ENCODE assay signal across 16 cellular contexts in genomic region chr6:148935705-148936306, GRCh38.
DNase-seq lines count a peak whose midpoint lies in the region; ATAC-seq and TF ChIP-seq lines count a peak whose summit lies in the region.
"Had no signal": no experiment of that assay in that cellular context is flagged by ENCODE, and none has a peak within 500 bp of the region (broad histone marks: within the 10 kb centered on the region; RNA-seq: fewer than 3 reads in every experiment).

No MANE protein-coding gene starts in this region.

- H3K36me3 Mint-ChIP-seq in HFFc6 (ENCODE audit: low read depth): no peaks in the 10 kb centered on the region
- H3K36me3 Mint-ChIP-seq: activated CD4-positive, alpha-beta memory T cell treated with anti-CD3 and anti-CD28 coated beads for 36 hours; IgD-negative memory B cell had no signal

- H3K27ac Mint-ChIP-seq in HFFc6: peak overlapping the region; percentile 10
- H3K27ac Mint-ChIP-seq: activated CD4-positive, alpha-beta memory T cell treated with anti-CD3 and anti-CD28 coated beads for 36 hours; IgD-negative memory B cell had no signal

- no peaks in the 10 kb centered on the region for H3K36me3 ChIP-seq in WERI-Rb-1
- H3K36me3 ChIP-seq: heart right ventricle, left ventricle myocardium inferior had no signal

- DNase-seq in HFFc6: peak; percentile 58
- peak; percentile 38 for DNase-seq in WERI-Rb-1
- peak; percentile 50 for DNase-seq in fibroblast of peridontal ligament (ENCODE audit: extremely low read depth)
- peak; percentile 32 for DNase-seq in retinal pigment epithelial cell (ENCODE audit: low read depth)
- no peak for DNase-seq in NCI-H1105 (lab: John Stamatoyannopoulos, UW)
- DNase-seq in HUDEP-2 (lab: John Stamatoyannopoulos, UW; ENCODE audit: unreplicated experiment in 76 of 76): no peak
- DNase-seq: activated CD4-positive, alpha-beta memory T cell treated with anti-CD3 and anti-CD28 coated beads for 36 hours; heart right ventricle; left ventricle myocardium inferior; NCI-H1436 treated with DMSO at 0.1 percent for 48 hours; RPMI8226; substantia nigra; T-helper 9 cell had no signal

- no peak overlapping the region for H3K27ac ChIP-seq in WERI-Rb-1
- H3K27ac ChIP-seq: heart right ventricle, left ventricle myocardium inferior had no signal

- H3K27me3 ChIP-seq in WERI-Rb-1 (ENCODE audit: insufficient read depth, low read depth, severe bottlenecking): no peaks in the 10 kb centered on the region
- H3K27me3 ChIP-seq: heart right ventricle had no signal

- peaks cover 32% of the 10 kb centered on the region for H3K4me1 Mint-ChIP-seq in HFFc6 (ENCODE audit: low read depth)

- H3K9me3 Mint-ChIP-seq in HFFc6: no peaks in the 10 kb centered on the region
- H3K9me3 Mint-ChIP-seq: activated CD4-positive, alpha-beta memory T cell treated with anti-CD3 and anti-CD28 coated beads for 36 hours; IgD-negative memory B cell had no signal

- H3K4me3 ChIP-seq in WERI-Rb-1 (ENCODE audit: low read depth, low read length) (no peak overlapping the region), retinal pigment epithelial cell (ENCODE audit: low read length) (no peak overlapping the region)
- H3K4me3 ChIP-seq: heart right ventricle, left ventricle myocardium inferior had no signal

- ATAC-seq in HG02870 (IDR thresholded peaks at IDR 0.05; ENCODE audit: unreplicated experiment) (no peak), HG03442 (IDR thresholded peaks at IDR 0.05; ENCODE audit: unreplicated experiment) (no peak)

- H3K9me3 ChIP-seq in WERI-Rb-1 (ENCODE audit: severe bottlenecking): no peaks in the 10 kb centered on the region
- H3K9me3 ChIP-seq: heart right ventricle, left ventricle myocardium inferior had no signal

- TF ChIP-seq CTCF in HFFc6 (IDR thresholded peaks at IDR 0.05) (no peak), WERI-Rb-1 (IDR thresholded peaks at IDR 0.05; ENCODE audit: low read depth, low read length) (no peak), retinal pigment epithelial cell (conservative IDR thresholded peaks at IDR 0.05; ENCODE audit: low read depth, low read length) (no peak)

- H3K4me3 Mint-ChIP-seq in HFFc6: peak overlapping the region; percentile 49
- H3K4me3 Mint-ChIP-seq: activated CD4-positive, alpha-beta memory T cell treated with anti-CD3 and anti-CD28 coated beads for 36 hours had no signal

- H3K27me3 Mint-ChIP-seq in HFFc6 (ENCODE audit: insufficient read depth): no peaks in the 10 kb centered on the region
- H3K27me3 Mint-ChIP-seq: activated CD4-positive, alpha-beta memory T cell treated with anti-CD3 and anti-CD28 coated beads for 36 hours; IgD-negative memory B cell had no signal

Comparison
In these comparisons a context has a peak if more than half of its experiments do, and no peak if none do; other contexts are left out.
1. DNase-seq: peak in HFFc6 (single experiment), WERI-Rb-1 (single experiment), fibroblast of peridontal ligament (single experiment) and retinal pigment epithelial cell (single experiment); none in NCI-H1105 (single experiment) and HUDEP-2 (0 of 76).